Comparison of ENCODE assay signal across 9 cellular contexts in genomic region chr1:119987112-119987511, GRCh38.
DNase-seq lines count a peak whose midpoint lies in the region; ATAC-seq and TF ChIP-seq lines count a peak whose summit lies in the region.
"Had no signal": no experiment of that assay in that cellular context is flagged by ENCODE, and none has a peak within 500 bp of the region (broad histone marks: within the 10 kb centered on the region; RNA-seq: fewer than 3 reads in every experiment).

No MANE protein-coding gene starts in this region.

- no peaks in the 10 kb centered on the region for H3K9me3 Mint-ChIP-seq in naive thymus-derived CD8-positive, alpha-beta T cell

- H3K4me1 ChIP-seq in Loucy (ENCODE audit: insufficient read depth, low read length, poor library complexity, severe bottlenecking) (peaks cover 49% of the 10 kb centered on the region), prostate gland (replicated peaks) (no peaks in the 10 kb centered on the region)

- no peak overlapping the region for H2AFZ ChIP-seq in Loucy (ENCODE audit: low read length)

- TF ChIP-seq CTCF in AG10803 (conservative IDR thresholded peaks at IDR 0.05; ENCODE audit: low read length) (no peak), Loucy (conservative IDR thresholded peaks at IDR 0.05; ENCODE audit: low read length) (no peak), cardiac fibroblast (IDR thresholded peaks at IDR 0.05; ENCODE audit: low read depth, low read length) (no peak), prostate gland (IDR thresholded peaks at IDR 0.05) (no peak)

- H3K36me3 Mint-ChIP-seq in naive thymus-derived CD8-positive, alpha-beta T cell = peaks cover 12 to 34% (median 14%) of the 10 kb centered on the region in 3 donors

- TF ChIP-seq POLR2A in prostate gland (IDR thresholded peaks at IDR 0.05) = no peak

- H3K27ac ChIP-seq in prostate gland = no peak overlapping the region

- H3K4me3 ChIP-seq in AG10803 (ENCODE audit: low read length) (no peak overlapping the region), Loucy (ENCODE audit: low read length, poor library complexity, severe bottlenecking) (peak overlapping the region; percentile 56), cardiac fibroblast (replicated peaks in 1 of 2; ENCODE audit: low read depth in 2 of 2, low read length in 2 of 2) (no peak overlapping the region), prostate gland (no peak overlapping the region)

- POLR2A ChIA-PET in naive thymus-derived CD8-positive, alpha-beta T cell (lab: Charles Lee) = no interaction called here

- no peaks in the 10 kb centered on the region for H3K27me3 Mint-ChIP-seq in naive thymus-derived CD8-positive, alpha-beta T cell

- H3K27ac Mint-ChIP-seq in naive thymus-derived CD8-positive, alpha-beta T cell = peak overlapping the region in 9 of 10 donors; percentile 18 to 91 (median 75)

- peaks cover 12% of the 10 kb centered on the region for H3K79me2 ChIP-seq in Loucy (ENCODE audit: insufficient read depth, low read length)

- peak overlapping the region; percentile 55 for H3K9ac ChIP-seq in Loucy (ENCODE audit: low read depth, low read length, poor library complexity, severe bottlenecking)

- H4K20me1 ChIP-seq in Loucy (ENCODE audit: insufficient read depth, low read length, poor library complexity, severe bottlenecking) = no peaks in the 10 kb centered on the region

- H3K36me3 ChIP-seq in Loucy (ENCODE audit: insufficient read depth, low read length) = peaks cover 20% of the 10 kb centered on the region; the same call in 1 of the 2 replicates
- H3K36me3 ChIP-seq in prostate gland = no peaks in the 10 kb centered on the region

- WGBS in prostate gland = 69% methylated on average over 2 of the region's 2 CpGs

- DNase-seq in AG10803 (ENCODE audit: low read depth) (peak; percentile 95), cardiac fibroblast (ENCODE audit: low read depth in 2 of 2) (peak; percentile 85 to 98), cerebellum (ENCODE audit: low spot score) (no peak), DMS114 treated with DMSO at 0.1 percent for 48 hours (lab: John Stamatoyannopoulos, UW; ENCODE audit: unreplicated experiment) (no peak), prostate gland (ENCODE audit: low spot score) (no peak), cortex of kidney (lab: John Stamatoyannopoulos, UW) (no peak)
- no peak for DNase-seq in naive thymus-derived CD8-positive, alpha-beta T cell

- H3F3A ChIP-seq in Loucy (ENCODE audit: low read depth) = peaks cover 7% of the 10 kb centered on the region; the same call in 1 of the 2 replicates

- intact Hi-C loops in prostate gland (cut with DNase I) = no loop called here

- peaks cover 21 to 45% (median 39%) of the 10 kb centered on the region in 4 donors for H3K4me1 Mint-ChIP-seq in naive thymus-derived CD8-positive, alpha-beta T cell

- no peaks in the 10 kb centered on the region for H3K9me3 ChIP-seq in Loucy (ENCODE audit: insufficient read depth, low read depth, low read length)
- no peaks in the 10 kb centered on the region for H3K9me3 ChIP-seq in prostate gland

- peak overlapping the region; percentile 71 for H3K4me2 ChIP-seq in Loucy (ENCODE audit: low read depth, low read length, poor library complexity, severe bottlenecking)

- no peak for ATAC-seq in naive thymus-derived CD8-positive, alpha-beta T cell
- ATAC-seq: HepG2 had no signal

- H3K9me2 ChIP-seq in Loucy (replicated peaks; ENCODE audit: low read depth, low read length) = no peaks in the 10 kb centered on the region

- H3K27me3 ChIP-seq in Loucy (ENCODE audit: insufficient read depth, low read length, poor library complexity, severe bottlenecking) (no peaks in the 10 kb centered on the region), prostate gland (replicated peaks; ENCODE audit: insufficient read depth) (no peaks in the 10 kb centered on the region)

- H3K4me3 Mint-ChIP-seq in naive thymus-derived CD8-positive, alpha-beta T cell = peak overlapping the region in 2 of 10 donors; percentile 51 to 64

Comparison
In these comparisons a context has a peak if more than half of its experiments do, and no peak if none do; other contexts are left out.
1. DNase-seq: peak in AG10803 (single experiment) and cardiac fibroblast (2 of 2); none in naive thymus-derived CD8-positive, alpha-beta T cell (0 of 10), cerebellum (single experiment), DMS114 treated with DMSO at 0.1 percent for 48 hours (single experiment), prostate gland (single experiment) and cortex of kidney (single experiment).